ENCODE assay signal across 28 cellular contexts in genomic region chr5:2985718-2986117, GRCh38.
"Had no signal": no experiment of that assay in that cellular context is flagged by ENCODE, and none has a peak within 500 bp of the region (broad histone marks: within the 10 kb centered on the region; RNA-seq: fewer than 3 reads in every experiment).

No MANE protein-coding gene starts in this region.

- H3K27ac ChIP-seq: left lung, lower lobe of right lung, pancreas, prostate gland, skin epidermis, stomach, testis, thyroid gland, upper lobe of right lung had no signal

- ATAC-seq: left colon; left lung; lower lobe of right lung; naive thymus-derived CD8-positive, alpha-beta T cell; pancreas; right cardiac atrium; sciatic nerve; stimulated activated naive B cell treated with anti-CD40 and anti-IgM and Interleukin-4, amounts not matched to agents 10 μg/mL and 1 μg/mL and 100 μg/mL, for 72 hours; stimulated activated naive CD8-positive, alpha-beta T cell treated with anti-CD3 and anti-CD28 coated beads, Interleukin-15, Interleukin-2, amounts not matched to agents 100 U/mL and 50 U/mL, for 24 hours; upper lobe of right lung had no signal

- H3K4me3 ChIP-seq: left lung, lower lobe of right lung, pancreas, prostate gland, skin epidermis, stomach, testis, thyroid gland, upper lobe of right lung had no signal

- DNase-seq: hypothalamus; immature natural killer cell; kidney; left colon; left lung; lower lobe of right lung; mammary epithelial cell; mesenchymal stem cell; naive thymus-derived CD8-positive, alpha-beta T cell; nucleus accumbens; pancreas; posterior cingulate gyrus; retina; right cardiac atrium; stimulated activated CD4-positive, alpha-beta T cell treated with anti-CD3 and anti-CD28 coated beads, Interleukin-12 subunit alpha, Interleukin-12 subunit beta, amount 100 ng/mL, for 4 hours; stimulated activated CD4-positive, alpha-beta T cell treated with anti-CD3 and anti-CD28 coated beads, Interleukin-15, amount 100 ng/mL, for 24 hours; stimulated activated CD4-positive, alpha-beta T cell treated with anti-CD3 and anti-CD28 coated beads, Interleukin-2, amount 100 ng/mL, for 24 hours; stimulated activated CD4-positive, alpha-beta T cell treated with anti-CD3 and anti-CD28 coated beads, Interleukin-4, amount 100 ng/mL, for 1 hour; stimulated activated naive B cell treated with anti-CD40 and anti-IgM and Interleukin-4, amounts not matched to agents 10 μg/mL and 1 μg/mL and 100 μg/mL, for 72 hours; stimulated activated naive CD8-positive, alpha-beta T cell treated with anti-CD3 and anti-CD28 coated beads, Interleukin-15, Interleukin-2, amounts not matched to agents 100 U/mL and 50 U/mL, for 24 hours; stomach; testis; thyroid gland; trophoblast cell; upper lobe of right lung had no signal
